In the genomic region with DNA sequence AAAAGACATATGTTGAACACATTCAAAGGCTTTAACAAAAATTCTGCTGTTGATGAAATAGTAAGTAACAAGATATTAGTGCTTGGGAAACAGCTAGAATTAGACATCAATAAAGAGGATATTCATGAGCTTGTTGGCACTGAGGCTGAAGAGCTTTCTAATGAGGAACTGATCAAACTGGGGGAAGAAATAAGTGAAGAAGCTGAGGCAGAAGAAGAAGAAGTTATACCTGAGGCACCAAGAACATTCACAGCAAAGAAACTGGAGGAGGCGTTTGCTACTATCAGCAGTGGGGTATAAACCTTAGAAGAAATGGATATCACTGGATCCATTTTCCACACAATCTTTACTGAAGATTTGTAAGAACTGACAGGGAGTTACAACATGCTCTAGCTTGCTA, we compare ENCODE assay signal across 34 cellular contexts.
"Had no signal": no experiment of that assay in that cellular context is flagged by ENCODE, and none has a peak within 500 bp of the region (broad histone marks: within the 10 kb centered on the region; RNA-seq: fewer than 3 reads in every experiment).

No MANE protein-coding gene starts in this region.

- H3K27me3 Mint-ChIP-seq: activated naive CD4-positive, alpha-beta T cell treated with anti-CD3 and anti-CD28 coated beads, Interleukin-2, amount 10 ng/mL, durations not matched to agents 7 days and 5 days; activated T-cell treated with anti-CD3 and anti-CD28 coated beads, Interleukin-2, amount 50 U/mL, for 24 hours had no signal

- H3K9me3 ChIP-seq: gastrocnemius medialis, pancreas, prostate gland, sigmoid colon, testis, transverse colon had no signal

- H3K9me3 Mint-ChIP-seq: activated CD4-positive, alpha-beta memory T cell treated with anti-CD3 and anti-CD28 coated beads for 36 hours; activated CD4-positive, alpha-beta T cell treated with anti-CD3 and anti-CD28 coated beads, Interleukin-2, amount 10 ng/mL, durations not matched to agents 24 days and 14 days; activated naive CD4-positive, alpha-beta T cell treated with anti-CD3 and anti-CD28 coated beads, Interleukin-2, amount 10 ng/mL, durations not matched to agents 7 days and 5 days; activated T-cell treated with anti-CD3 and anti-CD28 coated beads, Interleukin-2, amount 50 U/mL, for 24 hours; effector memory CD8-positive, alpha-beta T cell; immature natural killer cell; mesothelial cell of epicardium; naive thymus-derived CD4-positive, alpha-beta T cell; stimulated activated effector memory CD8-positive, alpha-beta T cell treated with anti-CD3 and anti-CD28 coated beads, Interleukin-12 subunit alpha, Interleukin-12 subunit beta, amount 100 ng/mL, for 72 hours had no signal

- H3K4me1 ChIP-seq: gastrocnemius medialis, pancreas, prostate gland, sigmoid colon, testis, transverse colon had no signal

- H3K36me3 ChIP-seq: gastrocnemius medialis, pancreas, prostate gland, sigmoid colon, transverse colon had no signal

- H3K4me3 Mint-ChIP-seq: activated CD4-positive, alpha-beta memory T cell treated with anti-CD3 and anti-CD28 coated beads for 36 hours; activated CD4-positive, alpha-beta T cell treated with anti-CD3 and anti-CD28 coated beads, Interleukin-2, amount 10 ng/mL, durations not matched to agents 24 days and 14 days; activated naive CD4-positive, alpha-beta T cell treated with anti-CD3 and anti-CD28 coated beads, Interleukin-2, amount 10 ng/mL, durations not matched to agents 7 days and 5 days; activated T-cell treated with anti-CD3 and anti-CD28 coated beads, Interleukin-2, amount 50 U/mL, for 24 hours; effector memory CD8-positive, alpha-beta T cell; immature natural killer cell; mesothelial cell of epicardium; naive thymus-derived CD4-positive, alpha-beta T cell; stimulated activated effector memory CD8-positive, alpha-beta T cell treated with anti-CD3 and anti-CD28 coated beads, Interleukin-12 subunit alpha, Interleukin-12 subunit beta, amount 100 ng/mL, for 72 hours had no signal

- H3K4me1 Mint-ChIP-seq: activated CD4-positive, alpha-beta T cell treated with anti-CD3 and anti-CD28 coated beads, Interleukin-2, amount 10 ng/mL, durations not matched to agents 24 days and 14 days; activated naive CD4-positive, alpha-beta T cell treated with anti-CD3 and anti-CD28 coated beads, Interleukin-2, amount 10 ng/mL, durations not matched to agents 7 days and 5 days; immature natural killer cell; mesothelial cell of epicardium; naive thymus-derived CD4-positive, alpha-beta T cell; stimulated activated effector memory CD8-positive, alpha-beta T cell treated with anti-CD3 and anti-CD28 coated beads, Interleukin-12 subunit alpha, Interleukin-12 subunit beta, amount 100 ng/mL, for 72 hours had no signal

- H3K27ac ChIP-seq: gastrocnemius medialis, pancreas, prostate gland, sigmoid colon, testis, transverse colon, VCaP had no signal

- H3K27me3 ChIP-seq: gastrocnemius medialis, pancreas, sigmoid colon, testis, transverse colon had no signal

- FAIRE-seq: astrocyte, kidney, pancreas, small intestine, TTC549 had no signal

- ATAC-seq: activated CD4-positive, CD25-positive, alpha-beta regulatory T cell treated with anti-CD3 and anti-CD28 coated beads, Interleukin-2, amount 50 U/mL, for 24 hours; effector memory CD8-positive, alpha-beta T cell; gastrocnemius medialis; left colon; naive thymus-derived CD4-positive, alpha-beta T cell; pancreas; stimulated activated effector memory CD8-positive, alpha-beta T cell treated with anti-CD3 and anti-CD28 coated beads, Interleukin-12 subunit alpha, Interleukin-12 subunit beta, amount 100 ng/mL, for 72 hours had no signal

- H3K27ac Mint-ChIP-seq: activated CD4-positive, alpha-beta memory T cell treated with anti-CD3 and anti-CD28 coated beads for 36 hours; activated CD4-positive, alpha-beta T cell treated with anti-CD3 and anti-CD28 coated beads, Interleukin-2, amount 10 ng/mL, durations not matched to agents 24 days and 14 days; activated naive CD4-positive, alpha-beta T cell treated with anti-CD3 and anti-CD28 coated beads, Interleukin-2, amount 10 ng/mL, durations not matched to agents 7 days and 5 days; activated T-cell treated with anti-CD3 and anti-CD28 coated beads, Interleukin-2, amount 50 U/mL, for 24 hours; effector memory CD8-positive, alpha-beta T cell; immature natural killer cell; mesothelial cell of epicardium; naive thymus-derived CD4-positive, alpha-beta T cell; stimulated activated effector memory CD8-positive, alpha-beta T cell treated with anti-CD3 and anti-CD28 coated beads, Interleukin-12 subunit alpha, Interleukin-12 subunit beta, amount 100 ng/mL, for 72 hours had no signal

- DNase-seq: activated CD4-positive, alpha-beta memory T cell treated with anti-CD3 and anti-CD28 coated beads for 36 hours; activated CD4-positive, alpha-beta T cell treated with anti-CD3 and anti-CD28 coated beads, Interleukin-2, amount 10 ng/mL, durations not matched to agents 24 days and 14 days; activated CD8-positive, alpha-beta memory T cell treated with anti-CD3 and anti-CD28 coated beads, Interleukin-2, amount 50 U/mL, for 4 hours; activated gamma-delta T cell; activated naive CD4-positive, alpha-beta T cell treated with anti-CD3 and anti-CD28 coated beads, Interleukin-2, amount 10 ng/mL, durations not matched to agents 7 days and 5 days; activated T-cell treated with anti-CD3 and anti-CD28 coated beads, Interleukin-2, amount 50 U/mL, for 24 hours; amniotic stem cell; caudate nucleus; cortex of kidney; effector memory CD8-positive, alpha-beta T cell; erythroblast; gastrocnemius medialis; head of caudate nucleus; hypothalamus; immature natural killer cell; kidney; left colon; mammary epithelial cell; naive thymus-derived CD4-positive, alpha-beta T cell; pancreas; retina; sigmoid colon; small intestine; stimulated activated CD4-positive, alpha-beta T cell treated with anti-CD3 and anti-CD28 coated beads, Interleukin-4, amount 100 ng/mL, for 24 hours; T-helper 9 cell; testis; transverse colon had no signal

- H3K4me3 ChIP-seq: gastrocnemius medialis, pancreas, prostate gland, sigmoid colon, testis, transverse colon had no signal
